Comparison of ENCODE assay signal across 1 cellular context in the genomic region with DNA sequence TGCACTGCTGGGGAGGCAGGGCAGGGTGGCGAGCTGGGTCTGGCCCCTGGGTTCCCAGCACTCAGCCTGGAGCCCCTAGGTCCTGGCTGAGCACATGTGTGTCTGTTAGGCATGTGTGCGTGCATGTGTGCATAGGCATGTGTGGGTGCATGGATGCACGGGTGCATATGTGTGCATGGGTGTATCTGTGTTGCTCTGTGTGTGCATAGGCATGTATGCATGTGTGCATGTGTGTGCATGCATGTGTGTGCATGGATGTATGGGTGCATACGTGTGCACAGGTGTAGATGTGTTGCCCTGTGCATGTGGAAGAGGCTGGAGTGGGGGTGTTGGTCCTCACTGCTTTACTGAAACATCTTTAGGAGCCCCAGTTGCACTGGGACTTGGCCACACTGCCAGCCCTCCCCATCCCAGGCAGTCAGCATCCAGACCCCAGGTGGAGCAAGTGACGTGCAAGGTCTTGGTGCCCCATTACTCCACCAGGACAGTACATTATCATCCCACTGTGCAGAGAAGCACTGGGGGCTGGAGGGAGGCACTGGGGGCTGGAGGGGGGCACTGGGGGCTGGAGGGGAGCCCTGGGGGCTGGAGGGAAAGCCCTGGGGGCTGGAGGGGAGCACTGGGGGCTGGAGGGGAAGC.
TF ChIP-seq lines count a peak whose summit lies in the region.

No MANE protein-coding gene starts in this region.

TF ChIP-seq in SK-N-SH, 30 proteins besides CTCF, POLR2A, EP300 and RAD21:
- TF ChIP-seq, protein P1, sequence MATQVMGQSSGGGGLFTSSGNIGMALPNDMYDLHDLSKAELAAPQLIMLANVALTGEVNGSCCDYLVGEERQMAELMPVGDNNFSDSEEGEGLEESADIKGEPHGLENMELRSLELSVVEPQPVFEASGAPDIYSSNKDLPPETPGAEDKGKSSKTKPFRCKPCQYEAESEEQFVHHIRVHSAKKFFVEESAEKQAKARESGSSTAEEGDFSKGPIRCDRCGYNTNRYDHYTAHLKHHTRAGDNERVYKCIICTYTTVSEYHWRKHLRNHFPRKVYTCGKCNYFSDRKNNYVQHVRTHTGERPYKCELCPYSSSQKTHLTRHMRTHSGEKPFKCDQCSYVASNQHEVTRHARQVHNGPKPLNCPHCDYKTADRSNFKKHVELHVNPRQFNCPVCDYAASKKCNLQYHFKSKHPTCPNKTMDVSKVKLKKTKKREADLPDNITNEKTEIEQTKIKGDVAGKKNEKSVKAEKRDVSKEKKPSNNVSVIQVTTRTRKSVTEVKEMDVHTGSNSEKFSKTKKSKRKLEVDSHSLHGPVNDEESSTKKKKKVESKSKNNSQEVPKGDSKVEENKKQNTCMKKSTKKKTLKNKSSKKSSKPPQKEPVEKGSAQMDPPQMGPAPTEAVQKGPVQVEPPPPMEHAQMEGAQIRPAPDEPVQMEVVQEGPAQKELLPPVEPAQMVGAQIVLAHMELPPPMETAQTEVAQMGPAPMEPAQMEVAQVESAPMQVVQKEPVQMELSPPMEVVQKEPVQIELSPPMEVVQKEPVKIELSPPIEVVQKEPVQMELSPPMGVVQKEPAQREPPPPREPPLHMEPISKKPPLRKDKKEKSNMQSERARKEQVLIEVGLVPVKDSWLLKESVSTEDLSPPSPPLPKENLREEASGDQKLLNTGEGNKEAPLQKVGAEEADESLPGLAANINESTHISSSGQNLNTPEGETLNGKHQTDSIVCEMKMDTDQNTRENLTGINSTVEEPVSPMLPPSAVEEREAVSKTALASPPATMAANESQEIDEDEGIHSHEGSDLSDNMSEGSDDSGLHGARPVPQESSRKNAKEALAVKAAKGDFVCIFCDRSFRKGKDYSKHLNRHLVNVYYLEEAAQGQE (IDR thresholded peaks at IDR 0.05; ENCODE audit: low read depth, low read length), result no peak
- TF ChIP-seq GATA2 (CRISPR knock-in tag; IDR thresholded peaks at IDR 0.05) (no peak), POLR2AphosphoS5 (IDR thresholded peaks at IDR 0.05; ENCODE audit: low read depth, low read length) (no peak), FOSL2 (IDR thresholded peaks at IDR 0.05; ENCODE audit: borderline replicate concordance, low read depth) (no peak), TCF12 (IDR thresholded peaks at IDR 0.05) (no peak), RCOR1 (IDR thresholded peaks at IDR 0.05; ENCODE audit: low read length) (no peak), MEF2A (IDR thresholded peaks at IDR 0.05; ENCODE audit: borderline replicate concordance, low read depth) (no peak), JUND (IDR thresholded peaks at IDR 0.05) (no peak), YY1 (IDR thresholded peaks at IDR 0.05; ENCODE audit: low read depth) (no peak), TAF1 (IDR thresholded peaks at IDR 0.05; ENCODE audit: borderline replicate concordance, low read depth, low read length) (no peak), EZH2phosphoT487 (IDR thresholded peaks at IDR 0.05; ENCODE audit: borderline replicate concordance, low read depth) (no peak), NRF1 (IDR thresholded peaks at IDR 0.05; ENCODE audit: low read depth, low read length) (no peak), SMC3 (IDR thresholded peaks at IDR 0.05; ENCODE audit: low read depth, low read length) (no peak), CHD2 (IDR thresholded peaks at IDR 0.05; ENCODE audit: low read length, partially characterized antibody) (no peak), MXI1 (IDR thresholded peaks at IDR 0.05; ENCODE audit: low read depth, low read length) (no peak), RFX5 (IDR thresholded peaks at IDR 0.05; ENCODE audit: low read length) (no peak), FOXJ3 (CRISPR knock-in tag; IDR thresholded peaks at IDR 0.05) (no peak)
- TF ChIP-seq, protein P2, sequence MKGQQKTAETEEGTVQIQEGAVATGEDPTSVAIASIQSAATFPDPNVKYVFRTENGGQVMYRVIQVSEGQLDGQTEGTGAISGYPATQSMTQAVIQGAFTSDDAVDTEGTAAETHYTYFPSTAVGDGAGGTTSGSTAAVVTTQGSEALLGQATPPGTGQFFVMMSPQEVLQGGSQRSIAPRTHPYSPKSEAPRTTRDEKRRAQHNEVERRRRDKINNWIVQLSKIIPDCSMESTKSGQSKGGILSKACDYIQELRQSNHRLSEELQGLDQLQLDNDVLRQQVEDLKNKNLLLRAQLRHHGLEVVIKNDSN (IDR thresholded peaks at IDR 0.05; ENCODE audit: borderline replicate concordance, low read depth), result no peak
- TF ChIP-seq, protein P3, sequence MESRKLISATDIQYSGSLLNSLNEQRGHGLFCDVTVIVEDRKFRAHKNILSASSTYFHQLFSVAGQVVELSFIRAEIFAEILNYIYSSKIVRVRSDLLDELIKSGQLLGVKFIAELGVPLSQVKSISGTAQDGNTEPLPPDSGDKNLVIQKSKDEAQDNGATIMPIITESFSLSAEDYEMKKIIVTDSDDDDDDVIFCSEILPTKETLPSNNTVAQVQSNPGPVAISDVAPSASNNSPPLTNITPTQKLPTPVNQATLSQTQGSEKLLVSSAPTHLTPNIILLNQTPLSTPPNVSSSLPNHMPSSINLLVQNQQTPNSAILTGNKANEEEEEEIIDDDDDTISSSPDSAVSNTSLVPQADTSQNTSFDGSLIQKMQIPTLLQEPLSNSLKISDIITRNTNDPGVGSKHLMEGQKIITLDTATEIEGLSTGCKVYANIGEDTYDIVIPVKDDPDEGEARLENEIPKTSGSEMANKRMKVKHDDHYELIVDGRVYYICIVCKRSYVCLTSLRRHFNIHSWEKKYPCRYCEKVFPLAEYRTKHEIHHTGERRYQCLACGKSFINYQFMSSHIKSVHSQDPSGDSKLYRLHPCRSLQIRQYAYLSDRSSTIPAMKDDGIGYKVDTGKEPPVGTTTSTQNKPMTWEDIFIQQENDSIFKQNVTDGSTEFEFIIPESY (IDR thresholded peaks at IDR 0.05; ENCODE audit: borderline replicate concordance, low read depth), result no peak
- TF ChIP-seq, protein P4, sequence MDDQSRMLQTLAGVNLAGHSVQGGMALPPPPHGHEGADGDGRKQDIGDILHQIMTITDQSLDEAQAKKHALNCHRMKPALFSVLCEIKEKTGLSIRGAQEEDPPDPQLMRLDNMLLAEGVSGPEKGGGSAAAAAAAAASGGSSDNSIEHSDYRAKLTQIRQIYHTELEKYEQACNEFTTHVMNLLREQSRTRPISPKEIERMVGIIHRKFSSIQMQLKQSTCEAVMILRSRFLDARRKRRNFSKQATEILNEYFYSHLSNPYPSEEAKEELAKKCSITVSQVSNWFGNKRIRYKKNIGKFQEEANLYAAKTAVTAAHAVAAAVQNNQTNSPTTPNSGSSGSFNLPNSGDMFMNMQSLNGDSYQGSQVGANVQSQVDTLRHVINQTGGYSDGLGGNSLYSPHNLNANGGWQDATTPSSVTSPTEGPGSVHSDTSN (IDR thresholded peaks at IDR 0.05), result no peak
